35 cellular contexts compared by ENCODE assay signal in the genomic region with DNA sequence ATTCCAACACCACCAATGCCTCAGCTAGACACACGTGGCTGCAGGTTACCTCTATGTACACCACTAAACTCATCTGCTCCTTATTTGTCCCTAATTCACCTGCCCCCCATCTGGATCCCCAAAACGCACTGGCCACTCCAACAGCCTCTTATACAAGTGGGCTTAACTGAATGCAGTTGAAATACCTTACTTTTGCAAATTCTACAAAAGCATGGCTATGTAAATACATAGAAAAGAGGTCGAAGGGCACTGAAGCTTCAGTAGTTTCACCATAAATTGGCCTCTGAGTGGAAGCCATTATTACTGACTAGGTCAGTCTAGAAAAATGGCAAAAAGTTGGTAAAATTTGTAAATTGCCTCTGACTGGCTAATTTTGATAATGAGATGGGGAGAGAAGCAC.
"Had no signal": no experiment of that assay in that cellular context is flagged by ENCODE, and none has a peak within 500 bp of the region (broad histone marks: within the 10 kb centered on the region; RNA-seq: fewer than 3 reads in every experiment).

No MANE protein-coding gene starts in this region.

- H3K27me3 ChIP-seq: MG63 had no signal

- H3K36me3 ChIP-seq: MG63 had no signal

- H3K4me3 ChIP-seq: MG63 had no signal

- H3K9ac ChIP-seq: KMS-11 had no signal

- H3K9me3 ChIP-seq: MG63 had no signal

- DNase-seq: Karpas-422, Kasumi-1, MG63, MV-4-11, NCI-H1048, NCI-H1092, NCI-H1092 treated with DMSO at 0.1 percent for 48 hours, NCI-H1105, NCI-H1105 treated with DMSO at 0.1 percent for 48 hours, NCI-H1417, NCI-H1417 treated with DMSO at 0.1 percent for 48 hours, NCI-H1436, NCI-H1436 treated with DMSO at 0.1 percent for 48 hours, NCI-H146, NCI-H1694, NCI-H1694 treated with DMSO at 0.1 percent for 48 hours, NCI-H187, NCI-H187 treated with DMSO at 0.1 percent for 48 hours, NCI-H1930, NCI-H2029, NCI-H2029 treated with DMSO at 0.1 percent for 48 hours, NCI-H2081, NCI-H2081 treated with DMSO at 0.1 percent for 48 hours, NCI-H2107, NCI-H2171, NCI-H2171 treated with DMSO at 0.1 percent for 48 hours, NCI-H2227 treated with DMSO at 0.1 percent for 48 hours, NCI-H226, NCI-H345, NCI-H446, NCI-H446 treated with DMSO at 0.1 percent for 48 hours, NCI-H510A, NCI-H510A treated with DMSO at 0.1 percent for 48 hours, NCI-H524 had no signal

- H3K27ac ChIP-seq: KMS-11 had no signal

- H3K4me2 ChIP-seq: KMS-11 had no signal
